ENCODE assay signal across 25 cellular contexts in the genomic region with DNA sequence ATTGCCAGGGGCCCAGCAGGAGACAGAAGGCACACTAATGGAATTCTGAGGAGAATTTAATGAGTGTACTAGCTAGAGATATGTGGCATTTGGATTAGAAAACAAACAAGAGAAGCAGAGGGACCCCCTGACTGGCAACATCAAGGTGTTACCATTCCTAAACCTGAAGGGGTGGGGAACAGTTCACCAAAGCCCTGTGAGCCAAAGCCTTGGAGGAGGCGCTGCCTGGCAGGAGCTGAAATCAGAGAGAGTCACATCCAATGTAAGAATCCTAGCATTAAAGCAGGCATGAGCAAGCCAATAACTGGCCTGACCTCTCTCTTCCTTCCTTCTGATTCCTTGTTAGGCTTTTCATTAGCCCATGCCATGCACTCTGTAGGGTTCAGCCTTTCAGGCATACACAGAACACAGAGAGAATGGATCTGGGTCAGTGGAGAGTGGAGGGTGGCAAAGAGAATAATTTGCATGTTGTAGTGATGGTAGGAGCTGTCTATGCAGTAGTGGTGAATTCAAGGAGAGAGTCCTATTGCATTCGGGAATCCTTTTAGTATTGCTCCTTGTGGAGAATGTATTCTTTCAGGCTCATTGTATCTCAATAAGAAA.
"Had no signal": no experiment of that assay in that cellular context is flagged by ENCODE, and none has a peak within 500 bp of the region (broad histone marks: within the 10 kb centered on the region; RNA-seq: fewer than 3 reads in every experiment).

No MANE protein-coding gene starts in this region.

- H3K9me3 ChIP-seq: gastrocnemius medialis, left lung, prostate gland, right atrium auricular region, testis, tibial artery had no signal

- DNase-seq: dorsolateral prefrontal cortex; effector CD4-positive, alpha-beta T cell; foreskin fibroblast; gastrocnemius medialis; head of caudate nucleus; left cardiac atrium; left lung; naive thymus-derived CD8-positive, alpha-beta T cell; nephron progenitor cell; nucleus accumbens; stimulated activated CD4-positive, alpha-beta T cell treated with anti-CD3 and anti-CD28 coated beads, Interleukin-12 subunit alpha, Interleukin-12 subunit beta, amount 100 ng/mL, for 4 hours; stimulated activated CD4-positive, alpha-beta T cell treated with anti-CD3 and anti-CD28 coated beads, Interleukin-1b, Interleukin-23, amount 100 ng/mL, for 48 hours; stimulated activated CD4-positive, alpha-beta T cell treated with anti-CD3 and anti-CD28 coated beads, Interleukin-4, amount 100 ng/mL, for 1 hour; stimulated activated CD8-positive, alpha-beta memory T cell treated with anti-CD3 and anti-CD28 coated beads, Interleukin-4, amount 100 ng/mL, for 48 hours; stimulated activated naive CD4-positive, alpha-beta T cell treated with Interleukin-2 at 50 U/mL for 16 hours; substantia nigra; testis; tibial artery had no signal

- H3K27ac Mint-ChIP-seq: naive thymus-derived CD8-positive, alpha-beta T cell; nephron progenitor cell had no signal

- H3K4me3 Mint-ChIP-seq: naive thymus-derived CD8-positive, alpha-beta T cell; nephron progenitor cell; type B pancreatic cell had no signal

- H3K4me1 ChIP-seq: gastrocnemius medialis, left lung, prostate gland, right atrium auricular region, testis, tibial artery had no signal

- ATAC-seq: esophagus mucosa; gastrocnemius medialis; left cardiac atrium; left lung; naive thymus-derived CD8-positive, alpha-beta T cell; sciatic nerve had no signal

- H3K27me3 ChIP-seq: dorsolateral prefrontal cortex, gastrocnemius medialis, left lung, right atrium auricular region, testis, tibial artery had no signal

- H3K27me3 Mint-ChIP-seq: type B pancreatic cell had no signal

- H3K4me2 ChIP-seq: smooth muscle cell had no signal

- H3K27ac ChIP-seq: dorsolateral prefrontal cortex, epithelial cell of prostate, gastrocnemius medialis, left lung, prostate gland, right atrium auricular region, testis, tibial artery had no signal

- H3K36me3 ChIP-seq: gastrocnemius medialis, left lung, prostate gland, right atrium auricular region, tibial artery had no signal

- H3K36me3 Mint-ChIP-seq: naive thymus-derived CD8-positive, alpha-beta T cell; type B pancreatic cell had no signal

- H3K4me3 ChIP-seq: dorsolateral prefrontal cortex, gastrocnemius medialis, left lung, prostate gland, right atrium auricular region, smooth muscle cell, testis, tibial artery had no signal
